8 cellular contexts compared by ENCODE assay signal in genomic region chr5:65172486-65173129, GRCh38.
DNase-seq lines count a peak whose midpoint lies in the region; ATAC-seq and TF ChIP-seq lines count a peak whose summit lies in the region.
"Had no signal": no experiment of that assay in that cellular context is flagged by ENCODE, and none has a peak within 500 bp of the region (broad histone marks: within the 10 kb centered on the region; RNA-seq: fewer than 3 reads in every experiment).

No MANE protein-coding gene starts in this region.

- H3K4me3 ChIP-seq in suprapubic skin (no peak overlapping the region), Caco-2 (ENCODE audit: low read depth, low read length) (no peak overlapping the region)

- intact Hi-C loops in Caco-2 (cut with micrococcal nuclease; ENCODE audit: unreplicated experiment): no loop called here

- TF ChIP-seq POLR2A in suprapubic skin (IDR thresholded peaks at IDR 0.05): no peak

- H3K9me3 ChIP-seq in suprapubic skin: no peaks in the 10 kb centered on the region
- no peaks in the 10 kb centered on the region for H3K9me3 ChIP-seq in Caco-2

- TF ChIP-seq EP300 in suprapubic skin (IDR thresholded peaks at IDR 0.05): no peak

- no peaks in the 10 kb centered on the region for H3K27me3 Mint-ChIP-seq in Caco-2 (ENCODE audit: insufficient read depth, unreplicated experiment)

- no peak for TF ChIP-seq CTCF in suprapubic skin (IDR thresholded peaks at IDR 0.05)
- no peak for TF ChIP-seq CTCF in Caco-2 (IDR thresholded peaks at IDR 0.05; ENCODE audit: insufficient read depth in 1 of 2, low read depth in 1 of 2, low read length in 1 of 2, severe bottlenecking in 1 of 2, unreplicated experiment in 1 of 2)

- POLR2A ChIA-PET in Caco-2 (lab: Charles Lee): no interaction called here

- no peak overlapping the region for H3K4me3 Mint-ChIP-seq in Caco-2 (ENCODE audit: unreplicated experiment)

- no peaks in the 10 kb centered on the region for H3K9me3 Mint-ChIP-seq in activated naive CD4-positive, alpha-beta T cell treated with anti-CD3 and anti-CD28 coated beads, Interleukin-2, amount 50 U/mL, for 72 hours
- H3K9me3 Mint-ChIP-seq in Caco-2 (ENCODE audit: unreplicated experiment): no peaks in the 10 kb centered on the region

- no TSS peak for BruUV-seq in Caco-2 (replicated peaks; lab: Mats Ljungman, UMichigan)

- 89% methylated on average over 9 of the region's 9 CpGs for WGBS in suprapubic skin

- H3K4me1 Mint-ChIP-seq in Caco-2 (ENCODE audit: low read depth, unreplicated experiment): no peaks in the 10 kb centered on the region

- H3K27ac Mint-ChIP-seq in activated naive CD4-positive, alpha-beta T cell treated with anti-CD3 and anti-CD28 coated beads, Interleukin-2, amount 50 U/mL, for 72 hours: no peak overlapping the region
- no peak overlapping the region for H3K27ac Mint-ChIP-seq in Caco-2 (ENCODE audit: unreplicated experiment)

- H3K4me1 ChIP-seq in suprapubic skin (no peaks in the 10 kb centered on the region), Caco-2 (no peaks in the 10 kb centered on the region)

- CTCF ChIA-PET in Caco-2 (lab: Charles Lee): interaction anchor here (0.6 to 0.7 kb wide), 2 partner anchors 135 to 553 kb away, joined by 3 read pairs; no protein-coding TSS in a partner anchor

- ATAC-seq in GM19351 (IDR thresholded peaks at IDR 0.05; ENCODE audit: unreplicated experiment) (peak; percentile 100), HG03064 (IDR thresholded peaks at IDR 0.05; ENCODE audit: low read depth, unreplicated experiment) (peak; percentile 98)
- ATAC-seq in activated naive CD4-positive, alpha-beta T cell treated with anti-CD3 and anti-CD28 coated beads, Interleukin-2, amount 50 U/mL, for 72 hours: peak; percentile 100

- peaks cover 0 to 10% of the 10 kb centered on the region in 2 donors for H3K36me3 Mint-ChIP-seq in activated naive CD4-positive, alpha-beta T cell treated with anti-CD3 and anti-CD28 coated beads, Interleukin-2, amount 50 U/mL, for 72 hours
- no peaks in the 10 kb centered on the region for H3K36me3 Mint-ChIP-seq in Caco-2 (ENCODE audit: insufficient read depth, unreplicated experiment)

- no peaks in the 10 kb centered on the region for H3K36me3 ChIP-seq in suprapubic skin
- H3K36me3 ChIP-seq in Caco-2 (ENCODE audit: control insufficient read depth, insufficient read depth, low read length): no peaks in the 10 kb centered on the region

- DNase-seq in activated naive CD4-positive, alpha-beta T cell treated with anti-CD3 and anti-CD28 coated beads, Interleukin-2, amount 50 U/mL, for 72 hours (ENCODE audit: low spot score in 2 of 2): peak; percentile 70 to 72
- DNase-seq in stimulated activated CD8-positive, alpha-beta memory T cell treated with anti-CD3 and anti-CD28 coated beads, Interleukin-2, amount 100 ng/mL, for 48 hours (ENCODE audit: low read depth in 2 of 2): peak; percentile 37 to 57
- DNase-seq in suprapubic skin (ENCODE audit: low spot score in 2 of 2): no peak
- DNase-seq in Caco-2: no peak
- no peak for DNase-seq in NCI-H1048 (lab: John Stamatoyannopoulos, UW)
- DNase-seq: NCI-H2171 had no signal

- no peaks in the 10 kb centered on the region for H3K27me3 ChIP-seq in suprapubic skin
- no peaks in the 10 kb centered on the region for H3K27me3 ChIP-seq in Caco-2 (replicated peaks; ENCODE audit: control insufficient read depth, insufficient read depth, low read length)

- H3K27ac ChIP-seq in suprapubic skin: no peak overlapping the region

Comparison
In these comparisons a context has a peak if more than half of its experiments do, and no peak if none do; other contexts are left out.
1. DNase-seq: peak in activated naive CD4-positive, alpha-beta T cell treated with anti-CD3 and anti-CD28 coated beads, Interleukin-2, amount 50 U/mL, for 72 hours (2 of 2) and stimulated activated CD8-positive, alpha-beta memory T cell treated with anti-CD3 and anti-CD28 coated beads, Interleukin-2, amount 100 ng/mL, for 48 hours (2 of 2); none in suprapubic skin (0 of 2), Caco-2 (0 of 2) and NCI-H1048 (single experiment).
2. Peak in every context shown above with its lines, with median percentiles within 50 percentile points of each other: ATAC-seq.